ENCODE assay signal across 8 cellular contexts in the genomic region with DNA sequence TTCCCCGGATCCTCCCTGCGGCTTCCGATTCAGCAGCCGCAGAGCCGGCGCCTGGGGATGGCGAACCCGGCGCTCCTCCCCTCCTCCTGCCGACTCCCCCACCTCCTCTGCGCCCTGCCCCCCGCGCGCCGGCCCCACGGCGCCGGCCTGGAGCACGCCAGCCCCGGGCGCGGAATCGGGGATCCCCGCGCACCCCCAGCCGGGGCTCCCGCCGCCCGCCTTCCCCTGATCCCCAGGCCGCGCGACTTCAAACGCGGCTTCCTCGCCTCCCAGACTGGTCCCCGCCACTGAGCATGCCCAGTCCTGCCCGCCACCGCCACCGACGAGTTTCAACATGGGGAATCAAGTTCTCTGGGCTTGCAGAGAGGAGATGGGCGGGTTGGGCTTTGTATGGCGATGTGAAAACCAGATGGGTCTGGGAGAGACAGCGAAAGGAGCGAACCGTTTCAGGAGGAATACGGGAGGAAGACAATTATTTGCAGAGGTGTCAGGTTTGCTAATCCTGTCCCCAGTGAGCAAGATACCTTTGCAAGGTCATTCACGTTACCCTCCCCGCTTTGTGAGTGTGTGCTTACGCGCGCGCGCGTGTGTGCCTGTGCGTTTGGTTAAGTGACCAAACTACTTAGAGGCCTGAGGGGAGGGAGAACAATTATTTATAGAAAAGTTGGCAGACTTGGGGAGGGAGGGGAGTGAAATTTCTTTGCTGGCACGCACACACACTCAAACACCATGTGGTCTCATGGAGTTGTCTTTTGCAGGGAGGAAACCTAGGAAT.
DNase-seq lines count a peak whose midpoint lies in the region; ATAC-seq and TF ChIP-seq lines count a peak whose summit lies in the region.

A gene (minus strand): TSS at position 276 of the 775 bp plus-strand sequence. CDS start 351 bp downstream, outside the sequence.

- H3K36me3 ChIP-seq in KOPT-K1 (ENCODE audit: insufficient read depth, low read length) (0 out of 2 replicates have a peak, but pooled peaks cover under 1% of the 10 kb centered on the region), RWPE2 (ENCODE audit: low read depth) (no peaks in the 10 kb centered on the region), neuron (ENCODE audit: insufficient read depth, low read length) (no peaks in the 10 kb centered on the region)

- H3K9me3 ChIP-seq in KOPT-K1 (ENCODE audit: insufficient read depth, low read length, poor library complexity, severe bottlenecking) (no peaks in the 10 kb centered on the region), RWPE2 (ENCODE audit: severe bottlenecking) (no peaks in the 10 kb centered on the region), neuron (ENCODE audit: low read length) (peaks cover 2% of the 10 kb centered on the region)

- H3K4me1 ChIP-seq in RWPE2 (ENCODE audit: insufficient read depth, poor library complexity, severe bottlenecking) (peaks cover 10% of the 10 kb centered on the region), neuron (ENCODE audit: insufficient read depth, low read length) (peaks cover 14% of the 10 kb centered on the region)

- H3K27me3 ChIP-seq in RWPE2 (ENCODE audit: insufficient read depth, poor library complexity, severe bottlenecking): no peaks in the 10 kb centered on the region
- no peaks in the 10 kb centered on the region for H3K27me3 ChIP-seq in neuron (ENCODE audit: insufficient read depth, low read length)

- ATAC-seq in GM21786 (IDR thresholded peaks at IDR 0.05; ENCODE audit: unreplicated experiment): peak; percentile 28
- peak; percentile 47 for ATAC-seq in RWPE2 (ENCODE audit: low read depth)

- peak within 1 kb of the TSS; percentile 65 for H2AFZ ChIP-seq in neuron (ENCODE audit: low read depth, low read length)

- no peak for TF ChIP-seq CTCF in RWPE2 (IDR thresholded peaks at IDR 0.05; ENCODE audit: poor library complexity, severe bottlenecking)

- peak within 1 kb of the TSS; percentile 84 for H3K4me3 ChIP-seq in RWPE2 (ENCODE audit: severe bottlenecking)
- peak within 1 kb of the TSS; percentile 69 for H3K4me3 ChIP-seq in neuron (ENCODE audit: low read length)

- H3K27ac ChIP-seq in KOPT-K1 (ENCODE audit: low read depth, low read length, poor library complexity, severe bottlenecking) (peak within 1 kb of the TSS; percentile 85), RWPE2 (ENCODE audit: poor library complexity, severe bottlenecking) (peak within 1 kb of the TSS; percentile 83)

- DNase-seq in ELF-1 (ENCODE audit: low read depth, low spot score) (peak; percentile 81), RWPE2 (ENCODE audit: low spot score) (peak; percentile 88), foreskin melanocyte (peak; percentile 88), superior temporal gyrus (ENCODE audit: extremely low spot score) (peak; percentile 72)
- peak; percentile 50 for DNase-seq in activated gamma-delta T cell treated with anti-CD3 and anti-CD28 coated beads, Interleukin-2, amount 50 U/mL, for 16 hours (ENCODE audit: low read depth)

Comparison
In these comparisons a context has a peak if more than half of its experiments do, and no peak if none do; other contexts are left out.
1. Peak in every context shown above with its lines: DNase-seq, ATAC-seq, H3K4me3 ChIP-seq and H3K27ac ChIP-seq.